In the genomic region with DNA sequence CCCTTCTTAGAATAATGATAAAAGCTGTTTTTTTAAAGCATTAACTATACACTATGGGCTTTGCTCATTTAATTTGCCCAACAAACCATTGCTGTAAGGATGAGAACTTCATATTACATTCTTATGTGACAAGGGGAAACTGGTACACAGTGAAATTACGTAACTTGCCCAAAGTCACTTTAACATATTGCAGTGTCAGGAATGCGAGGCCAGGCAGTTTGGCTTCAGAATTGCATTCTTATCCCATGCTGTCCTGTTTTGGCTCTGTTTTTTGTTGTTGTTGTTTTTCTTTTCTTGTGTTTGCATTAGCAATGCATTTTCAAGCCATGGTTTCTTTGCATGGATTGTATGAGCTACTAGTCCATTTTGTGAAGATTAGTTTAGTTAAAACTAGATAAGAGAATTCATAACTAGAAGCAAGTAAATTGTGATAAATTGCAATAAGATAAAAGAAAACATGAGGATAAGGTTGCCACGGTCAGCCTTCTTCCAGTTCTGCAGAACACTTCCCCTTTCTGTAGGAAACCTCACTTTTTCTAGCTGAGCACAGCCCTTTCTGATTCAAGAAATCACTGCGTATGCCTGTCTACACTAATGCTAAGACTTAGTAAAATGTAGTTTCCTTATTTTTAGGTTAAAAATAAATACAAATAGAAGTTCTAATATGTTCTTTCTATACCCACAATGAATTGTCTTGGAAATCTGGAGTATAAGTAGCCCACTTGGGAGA, we compare ENCODE assay signal across 16 cellular contexts.
A peak's percentile ranks its signal among the peaks of the same experiment; 100 is the strongest.
DNase-seq lines count a peak whose midpoint lies in the region; ATAC-seq, FAIRE-seq and TF ChIP-seq lines count a peak whose summit lies in the region.
"Had no signal": no experiment of that assay in that cellular context is flagged by ENCODE, and none has a peak within 500 bp of the region (broad histone marks: within the 10 kb centered on the region; RNA-seq: fewer than 3 reads in every experiment).

No MANE protein-coding gene starts in this region.

- H3K27ac ChIP-seq in right atrium auricular region (no peak overlapping the region), GM12878 (ENCODE audit: control insufficient read depth, insufficient read depth) (no peak overlapping the region), right cardiac atrium (ENCODE audit: low read length) (no peak overlapping the region), upper lobe of right lung (peak overlapping the region; percentile 43)
- H3K27ac ChIP-seq: epithelial cell of prostate had no signal

- H3K27ac Mint-ChIP-seq in activated naive CD4-positive, alpha-beta T cell treated with anti-CD3 and anti-CD28 coated beads, Interleukin-2, amount 10 ng/mL, durations not matched to agents 7 days and 5 days, result no peak overlapping the region
- H3K27ac Mint-ChIP-seq: activated CD4-positive, alpha-beta T cell treated with anti-CD3 and anti-CD28 coated beads for 36 hours; activated naive CD8-positive, alpha-beta T cell treated with anti-CD3 and anti-CD28 coated beads, Interleukin-2, amount 10 ng/mL, durations not matched to agents 7 days and 5 days had no signal

- no peaks in the 10 kb centered on the region for H3K36me3 Mint-ChIP-seq in activated naive CD4-positive, alpha-beta T cell treated with anti-CD3 and anti-CD28 coated beads, Interleukin-2, amount 10 ng/mL, durations not matched to agents 7 days and 5 days
- H3K36me3 Mint-ChIP-seq: activated naive CD8-positive, alpha-beta T cell treated with anti-CD3 and anti-CD28 coated beads, Interleukin-2, amount 10 ng/mL, durations not matched to agents 7 days and 5 days had no signal

- SMC1A ChIA-PET in GM12878 (lab: Charles Lee; ENCODE audit: uncharacterized antibody, unreplicated experiment), result no interaction called here

- FAIRE-seq in GM12878 (lab: Jason Lieb, UNC), result no peak
- FAIRE-seq: A204.1 had no signal

- no TSS peak for BruUV-seq in GM12878 (replicated peaks; lab: Mats Ljungman, UMichigan)

- no peaks in the 10 kb centered on the region for H3K4me1 ChIP-seq in right atrium auricular region
- no peaks in the 10 kb centered on the region for H3K4me1 ChIP-seq in GM12878 (ENCODE audit: control insufficient read depth, insufficient read depth, low read length)
- H3K4me1 ChIP-seq in right cardiac atrium (ENCODE audit: control insufficient read depth, insufficient read depth, low read length), result no peaks in the 10 kb centered on the region
- H3K4me1 ChIP-seq in upper lobe of right lung, result peaks cover 3% of the 10 kb centered on the region

- DNase-seq in Right ventricle myocardium inferior (ENCODE audit: missing footprints) (no peak), right atrium auricular region (ENCODE audit: low spot score) (no peak), GM12878 (ENCODE audit: low read depth, low spot score) (no peak), right cardiac atrium (peak in 1 of 3 donors; percentile 60), upper lobe of right lung (no peak), NCI-H1092 (lab: John Stamatoyannopoulos, UW) (no peak)
- no peak for DNase-seq in activated CD4-positive, alpha-beta T cell treated with anti-CD3 and anti-CD28 coated beads, Interleukin-2, amount 50 U/mL, for 4 hours
- DNase-seq in activated naive CD4-positive, alpha-beta T cell treated with anti-CD3 and anti-CD28 coated beads, Interleukin-2, amount 10 ng/mL, durations not matched to agents 7 days and 5 days, result no peak
- DNase-seq: activated CD4-positive, alpha-beta T cell treated with anti-CD3 and anti-CD28 coated beads for 36 hours; activated naive CD8-positive, alpha-beta T cell treated with anti-CD3 and anti-CD28 coated beads, Interleukin-2, amount 10 ng/mL, durations not matched to agents 7 days and 5 days; kidney glomerular epithelial cell; NCI-H2081 treated with DMSO at 0.1 percent for 48 hours; NCI-H748 treated with DMSO at 0.1 percent for 48 hours; stimulated activated CD4-positive, alpha-beta T cell treated with anti-CD3 and anti-CD28 coated beads, Interleukin-1b, Interleukin-23, amount 100 ng/mL, for 48 hours had no signal

- POLR2A ChIA-PET in GM12878 (lab: Charles Lee), result no interaction called here

- H4K20me1 ChIP-seq in GM12878 (ENCODE audit: control insufficient read depth, insufficient read depth), result no peaks in the 10 kb centered on the region

- CTCF ChIA-PET in GM12878 (lab: Yijun Ruan, JAX), result no interaction called here
- CTCF ChIA-PET in activated naive CD4-positive, alpha-beta T cell treated with anti-CD3 and anti-CD28 coated beads, Interleukin-2, amount 10 ng/mL, durations not matched to agents 7 days and 5 days (lab: Charles Lee), result interaction anchor here (0.8 kb wide), 1 partner anchor 23 kb away, joined by 3 read pairs; no protein-coding TSS in a partner anchor

- no peak for TF ChIP-seq CTCF in right atrium auricular region (IDR thresholded peaks at IDR 0.05)
- TF ChIP-seq CTCF in GM12878 (IDR thresholded peaks at IDR 0.05 in 2 of 3, conservative IDR thresholded peaks at IDR 0.05 in 1 of 3; ENCODE audit: control insufficient read depth in 2 of 3, extremely low read depth in 1 of 3, insufficient read depth in 1 of 3, low read depth in 3 of 3, low read length in 3 of 3), result no peak
- TF ChIP-seq CTCF in upper lobe of right lung (IDR thresholded peaks at IDR 0.05), result no peak

- no peak for TF ChIP-seq RAD21 in GM12878 (IDR thresholded peaks at IDR 0.05; ENCODE audit: insufficient read depth, low read depth, low read length)

- H3K27me3 ChIP-seq in right atrium auricular region (no peaks in the 10 kb centered on the region), GM12878 (replicated peaks in 1 of 2; ENCODE audit: control insufficient read depth in 2 of 2, insufficient read depth in 2 of 2, low read length in 1 of 2) (no peaks in the 10 kb centered on the region), right cardiac atrium (ENCODE audit: control insufficient read depth, insufficient read depth) (no peaks in the 10 kb centered on the region), upper lobe of right lung (no peaks in the 10 kb centered on the region)

- no peaks in the 10 kb centered on the region for H3K4me1 Mint-ChIP-seq in activated naive CD4-positive, alpha-beta T cell treated with anti-CD3 and anti-CD28 coated beads, Interleukin-2, amount 10 ng/mL, durations not matched to agents 7 days and 5 days
- H3K4me1 Mint-ChIP-seq: activated CD4-positive, alpha-beta T cell treated with anti-CD3 and anti-CD28 coated beads for 36 hours; activated naive CD8-positive, alpha-beta T cell treated with anti-CD3 and anti-CD28 coated beads, Interleukin-2, amount 10 ng/mL, durations not matched to agents 7 days and 5 days had no signal

- RAD21 ChIA-PET in GM12878 (lab: Charles Lee; ENCODE audit: unreplicated experiment), result no interaction called here

- no peaks in the 10 kb centered on the region for H3K27me3 Mint-ChIP-seq in activated naive CD4-positive, alpha-beta T cell treated with anti-CD3 and anti-CD28 coated beads, Interleukin-2, amount 10 ng/mL, durations not matched to agents 7 days and 5 days
- H3K27me3 Mint-ChIP-seq: activated CD4-positive, alpha-beta T cell treated with anti-CD3 and anti-CD28 coated beads for 36 hours; activated naive CD8-positive, alpha-beta T cell treated with anti-CD3 and anti-CD28 coated beads, Interleukin-2, amount 10 ng/mL, durations not matched to agents 7 days and 5 days had no signal

- no peak overlapping the region for H3K4me3 Mint-ChIP-seq in activated naive CD4-positive, alpha-beta T cell treated with anti-CD3 and anti-CD28 coated beads, Interleukin-2, amount 10 ng/mL, durations not matched to agents 7 days and 5 days
- H3K4me3 Mint-ChIP-seq: activated CD4-positive, alpha-beta T cell treated with anti-CD3 and anti-CD28 coated beads for 36 hours; activated naive CD8-positive, alpha-beta T cell treated with anti-CD3 and anti-CD28 coated beads, Interleukin-2, amount 10 ng/mL, durations not matched to agents 7 days and 5 days had no signal

- peaks cover 2% of the 10 kb centered on the region for H3K9me3 Mint-ChIP-seq in activated naive CD4-positive, alpha-beta T cell treated with anti-CD3 and anti-CD28 coated beads, Interleukin-2, amount 10 ng/mL, durations not matched to agents 7 days and 5 days

- TF ChIP-seq EP300 in GM12878 (IDR thresholded peaks at IDR 0.05; ENCODE audit: borderline replicate concordance in 1 of 2, control insufficient read depth in 1 of 2, low read depth in 2 of 2, low read length in 2 of 2), result no peak

- no peak overlapping the region for H3K4me2 ChIP-seq in GM12878 (ENCODE audit: control insufficient read depth, insufficient read depth)

- H3K4me3 ChIP-seq in right atrium auricular region, result no peak overlapping the region
- no peak overlapping the region for H3K4me3 ChIP-seq in GM12878
- H3K4me3 ChIP-seq in right cardiac atrium (ENCODE audit: low read length), result no peak overlapping the region
- no peak overlapping the region for H3K4me3 ChIP-seq in upper lobe of right lung

- intact Hi-C loops in Right ventricle myocardium inferior (cut with DNase I) (no loop called here), GM12878 (cut with micrococcal nuclease; ENCODE audit: unreplicated experiment) (no loop called here), right cardiac atrium (cut with DNase I) (no loop called here), upper lobe of right lung (cut with DNase I) (no loop called here)

- in situ Hi-C loops in GM12878 (cut with MboI), result no loop called here

- H2AFZ ChIP-seq in GM12878 (ENCODE audit: control insufficient read depth, low read depth, low read length), result no peak overlapping the region

- no peaks in the 10 kb centered on the region for H3K79me2 ChIP-seq in GM12878 (ENCODE audit: control insufficient read depth, insufficient read depth, low read length)

- TF ChIP-seq POLR2A in GM12878 (IDR thresholded peaks at IDR 0.05; ENCODE audit: low read depth, low read length), result no peak

- H3K36me3 ChIP-seq in right atrium auricular region (no peaks in the 10 kb centered on the region), GM12878 (ENCODE audit: control insufficient read depth in 2 of 2, insufficient read depth in 2 of 2, low read length in 1 of 2) (no peaks in the 10 kb centered on the region), upper lobe of right lung (no peaks in the 10 kb centered on the region)

- ATAC-seq in Right ventricle myocardium inferior (peak; percentile 56), GM12878 (no peak), right cardiac atrium (peak; percentile 51 to 68), upper lobe of right lung (peak; percentile 54)
- ATAC-seq: activated CD4-positive, alpha-beta T cell treated with anti-CD3 and anti-CD28 coated beads for 36 hours had no signal

- WGBS in GM12878 (ENCODE audit: insufficient coverage, insufficient replicate concordance, low lambda C conversion rate, missing lambda C conversion rate), result 2% methylated on average over 4 of the region's 4 CpGs
- 42% methylated on average over 4 of the region's 4 CpGs for WGBS in right cardiac atrium

- peaks cover 0 to 13% of the 10 kb centered on the region in 2 donors for H3K9me3 ChIP-seq in right atrium auricular region
- H3K9me3 ChIP-seq in GM12878 (replicated peaks; ENCODE audit: control insufficient read depth, insufficient read depth, low read length), result no peaks in the 10 kb centered on the region
- H3K9me3 ChIP-seq in right cardiac atrium (ENCODE audit: control insufficient read depth, low read length), result peaks cover 2% of the 10 kb centered on the region
- no peaks in the 10 kb centered on the region for H3K9me3 ChIP-seq in upper lobe of right lung

- H3K9ac ChIP-seq in GM12878 (ENCODE audit: control insufficient read depth, insufficient read depth, low read length), result no peak overlapping the region

TF ChIP-seq in GM12878, 131 proteins besides CTCF, POLR2A, EP300 and RAD21 (continues in another document):
- no peak for TF ChIP-seq MTA3 (IDR thresholded peaks at IDR 0.05; ENCODE audit: borderline replicate concordance, low read length)
